ENCODE assay signal across 1 cellular context in the genomic region with DNA sequence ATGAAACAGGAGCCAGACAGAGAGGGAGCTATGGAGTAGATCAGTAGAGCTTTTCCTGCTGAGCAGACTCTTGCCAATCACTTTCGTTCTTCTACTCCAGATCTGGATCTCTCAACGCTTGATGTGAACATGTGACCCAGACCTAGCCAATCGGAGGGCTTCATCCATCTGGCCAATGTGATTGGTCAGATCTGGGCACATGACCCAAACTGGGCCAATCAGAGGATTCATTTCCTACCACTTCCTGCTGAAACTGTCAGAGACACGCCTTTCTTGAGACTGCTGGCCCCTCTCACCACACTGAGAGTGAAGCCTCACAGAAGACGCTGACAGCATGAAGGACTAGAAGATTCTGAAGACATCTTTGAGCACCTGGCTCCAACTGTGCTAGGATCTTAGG.
TF ChIP-seq lines count a peak whose summit lies in the region.

No MANE protein-coding gene starts in this region.

TF ChIP-seq in HCT116, 20 proteins besides CTCF, POLR2A, EP300 and RAD21:
- TF ChIP-seq YY1 (IDR thresholded peaks at IDR 0.05; ENCODE audit: extremely low read depth, insufficient replicate concordance, low read depth, low read length) (no peak), EZH2phosphoT487 (IDR thresholded peaks at IDR 0.05; ENCODE audit: borderline replicate concordance) (no peak), CEBPB (IDR thresholded peaks at IDR 0.05; ENCODE audit: low read depth) (no peak), ATF3 (IDR thresholded peaks at IDR 0.05) (no peak), TCF7L2 (IDR thresholded peaks at IDR 0.05; ENCODE audit: borderline replicate concordance, extremely low read depth, insufficient read depth, insufficient read length) (no peak), SRF (IDR thresholded peaks at IDR 0.05; ENCODE audit: low read depth) (no peak), SP1 (IDR thresholded peaks at IDR 0.05; ENCODE audit: low read depth) (no peak), MAX (IDR thresholded peaks at IDR 0.05) (no peak), ZBTB33 (IDR thresholded peaks at IDR 0.05; ENCODE audit: extremely low read depth, insufficient replicate concordance, low read length) (no peak), POLR2AphosphoS5 (IDR thresholded peaks at IDR 0.05; ENCODE audit: low read depth, low read length) (no peak), EGR1 (IDR thresholded peaks at IDR 0.05; ENCODE audit: low read depth) (no peak), JUND (IDR thresholded peaks at IDR 0.05) (no peak), SIN3A (IDR thresholded peaks at IDR 0.05; ENCODE audit: low read depth) (no peak), ZFX (IDR thresholded peaks at IDR 0.05) (no peak), ZNF274 (IDR thresholded peaks at IDR 0.05; ENCODE audit: low read depth, low read length) (no peak), ELF1 (IDR thresholded peaks at IDR 0.05; ENCODE audit: borderline replicate concordance, low read depth) (no peak), CBX3 (IDR thresholded peaks at IDR 0.05; ENCODE audit: low read depth) (no peak)
- TF ChIP-seq, protein P1, sequence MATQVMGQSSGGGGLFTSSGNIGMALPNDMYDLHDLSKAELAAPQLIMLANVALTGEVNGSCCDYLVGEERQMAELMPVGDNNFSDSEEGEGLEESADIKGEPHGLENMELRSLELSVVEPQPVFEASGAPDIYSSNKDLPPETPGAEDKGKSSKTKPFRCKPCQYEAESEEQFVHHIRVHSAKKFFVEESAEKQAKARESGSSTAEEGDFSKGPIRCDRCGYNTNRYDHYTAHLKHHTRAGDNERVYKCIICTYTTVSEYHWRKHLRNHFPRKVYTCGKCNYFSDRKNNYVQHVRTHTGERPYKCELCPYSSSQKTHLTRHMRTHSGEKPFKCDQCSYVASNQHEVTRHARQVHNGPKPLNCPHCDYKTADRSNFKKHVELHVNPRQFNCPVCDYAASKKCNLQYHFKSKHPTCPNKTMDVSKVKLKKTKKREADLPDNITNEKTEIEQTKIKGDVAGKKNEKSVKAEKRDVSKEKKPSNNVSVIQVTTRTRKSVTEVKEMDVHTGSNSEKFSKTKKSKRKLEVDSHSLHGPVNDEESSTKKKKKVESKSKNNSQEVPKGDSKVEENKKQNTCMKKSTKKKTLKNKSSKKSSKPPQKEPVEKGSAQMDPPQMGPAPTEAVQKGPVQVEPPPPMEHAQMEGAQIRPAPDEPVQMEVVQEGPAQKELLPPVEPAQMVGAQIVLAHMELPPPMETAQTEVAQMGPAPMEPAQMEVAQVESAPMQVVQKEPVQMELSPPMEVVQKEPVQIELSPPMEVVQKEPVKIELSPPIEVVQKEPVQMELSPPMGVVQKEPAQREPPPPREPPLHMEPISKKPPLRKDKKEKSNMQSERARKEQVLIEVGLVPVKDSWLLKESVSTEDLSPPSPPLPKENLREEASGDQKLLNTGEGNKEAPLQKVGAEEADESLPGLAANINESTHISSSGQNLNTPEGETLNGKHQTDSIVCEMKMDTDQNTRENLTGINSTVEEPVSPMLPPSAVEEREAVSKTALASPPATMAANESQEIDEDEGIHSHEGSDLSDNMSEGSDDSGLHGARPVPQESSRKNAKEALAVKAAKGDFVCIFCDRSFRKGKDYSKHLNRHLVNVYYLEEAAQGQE (IDR thresholded peaks at IDR 0.05; ENCODE audit: low read depth), result no peak
